ENCODE assay signal across 32 cellular contexts in genomic region chr13:65435590-65435989, GRCh38.
"Had no signal": no experiment of that assay in that cellular context is flagged by ENCODE, and none has a peak within 500 bp of the region (broad histone marks: within the 10 kb centered on the region; RNA-seq: fewer than 3 reads in every experiment).

No MANE protein-coding gene starts in this region.

- H3K27ac ChIP-seq: adrenal gland, ascending aorta, body of pancreas, brain microvascular endothelial cell, breast epithelium, cardiac muscle cell had no signal

- H3K9me3 ChIP-seq: adrenal gland, ascending aorta had no signal

- ATAC-seq: activated naive CD4-positive, alpha-beta T cell treated with anti-CD3 and anti-CD28 coated beads, Interleukin-2, amount 50 U/mL, for 72 hours; activated naive CD8-positive, alpha-beta T cell treated with anti-CD3 and anti-CD28 coated beads, Interleukin-2, amount 50 U/mL, for 24 hours; activated T-cell treated with anti-CD3 and anti-CD28 coated beads, Interleukin-2, amount 50 U/mL, for 4 hours; activated T-cell treated with anti-CD3 and anti-CD28 coated beads, Interleukin-2, amount 50 U/mL, for 72 hours; activated T-helper 17 cell treated with anti-CD3 and anti-CD28 coated beads, Interleukin-2, amount 50 U/mL, for 72 hours; body of pancreas had no signal

- H3K4me3 ChIP-seq: adrenal gland, ascending aorta, body of pancreas, breast epithelium, cardiac muscle cell had no signal

- DNase-seq: activated effector memory CD4-positive, alpha-beta T cell treated with anti-CD3 and anti-CD28 coated beads, Interleukin-2, amount 50 U/mL, for 16 hours; activated effector memory CD4-positive, alpha-beta T cell treated with Interleukin-2 at 50 U/mL for 16 hours; activated gamma-delta T cell; activated gamma-delta T cell treated with Interleukin-2 at 50 U/mL for 16 hours; activated naive CD4-positive, alpha-beta T cell; activated naive CD4-positive, alpha-beta T cell treated with anti-CD3 and anti-CD28 coated beads for 36 hours; activated naive CD4-positive, alpha-beta T cell treated with anti-CD3 and anti-CD28 coated beads, Interleukin-2, amount 10 ng/mL, durations not matched to agents 7 days and 5 days; activated naive CD4-positive, alpha-beta T cell treated with anti-CD3 and anti-CD28 coated beads, Interleukin-2, amount 50 U/mL, for 16 hours; activated naive CD4-positive, alpha-beta T cell treated with Interleukin-2 at 50 U/mL for 16 hours; activated naive CD8-positive, alpha-beta T cell treated with anti-CD3 and anti-CD28 coated beads for 36 hours; activated naive CD8-positive, alpha-beta T cell treated with anti-CD3 and anti-CD28 coated beads, Interleukin-2, amount 10 ng/mL, durations not matched to agents 7 days and 5 days; activated naive CD8-positive, alpha-beta T cell treated with anti-CD3 and anti-CD28 coated beads, Interleukin-2, amount 50 U/mL, for 24 hours; activated T-cell treated with anti-CD3 and anti-CD28 coated beads, Interleukin-2, amount 50 U/mL, for 1 hour; activated T-cell treated with anti-CD3 and anti-CD28 coated beads, Interleukin-2, amount 50 U/mL, for 24 hours; activated T-cell treated with anti-CD3 and anti-CD28 coated beads, Interleukin-2, amount 50 U/mL, for 4 hours; activated T-cell treated with anti-CD3 and anti-CD28 coated beads, Interleukin-2, amount 50 U/mL, for 48 hours; activated T-cell treated with anti-CD3 and anti-CD28 coated beads, Interleukin-2, amount 50 U/mL, for 72 hours; adrenal gland; amniotic stem cell; amygdala; anterior cingulate cortex; aorta; body of pancreas; brain microvascular endothelial cell; caudate nucleus; central memory CD4-positive, alpha-beta T cell; cerebellar nuclear complex had no signal

- H3K36me3 ChIP-seq: adrenal gland, ascending aorta, brain microvascular endothelial cell, breast epithelium, cardiac muscle cell had no signal

- H3K27me3 ChIP-seq: adrenal gland, ascending aorta, body of pancreas, brain microvascular endothelial cell, breast epithelium, cardiac muscle cell had no signal

- H3K4me1 ChIP-seq: adrenal gland, ascending aorta, body of pancreas, breast epithelium had no signal
